In the genomic region with DNA sequence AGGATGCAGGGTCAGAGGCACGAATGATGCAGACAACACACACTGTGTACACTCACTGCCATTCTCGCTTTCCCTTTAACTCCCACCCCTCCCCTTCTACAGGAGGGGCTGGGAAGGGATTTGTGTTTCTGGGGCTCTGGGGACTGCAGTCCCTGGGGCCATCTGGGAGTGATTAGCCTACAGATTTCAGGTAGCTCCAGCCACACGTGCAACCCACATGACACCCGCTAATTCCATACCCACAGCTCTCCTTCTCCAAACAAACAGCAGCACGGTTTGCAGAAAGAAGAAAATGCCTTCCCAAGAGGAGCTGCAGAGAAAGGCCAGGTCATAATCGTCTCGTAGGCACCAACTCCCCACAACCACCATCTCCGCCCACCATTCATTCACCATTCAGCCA, we compare ENCODE assay signal across 21 cellular contexts. TPM values are rescaled to one million over a fixed set of nuclear protein-coding genes. Genes with fewer than 3 reads are reported as not detected.
DNase-seq lines count a peak whose midpoint lies in the region; ATAC-seq and TF ChIP-seq lines count a peak whose summit lies in the region.
"Had no signal": no experiment of that assay in that cellular context is flagged by ENCODE, and none has a peak within 500 bp of the region (broad histone marks: within the 10 kb centered on the region; RNA-seq: fewer than 3 reads in every experiment).

No MANE protein-coding gene starts in this region.

- no peaks in the 10 kb centered on the region for H3K36me3 ChIP-seq in colonic mucosa
- no peaks in the 10 kb centered on the region for H3K36me3 ChIP-seq in trophoblast cell (ENCODE audit: control insufficient read depth in 1 of 2, insufficient read depth in 2 of 2, low read length in 2 of 2)
- H3K36me3 ChIP-seq: left lung, upper lobe of left lung had no signal

- H2BK12ac ChIP-seq in trophoblast cell (ENCODE audit: low read length), result no peak overlapping the region

- H2AFZ ChIP-seq in trophoblast cell (ENCODE audit: insufficient read depth, low read length, poor library complexity), result no peak overlapping the region

- H3K4me1 ChIP-seq in colonic mucosa (no peaks in the 10 kb centered on the region), trophoblast cell (ENCODE audit: control insufficient read depth in 1 of 2, insufficient read depth in 2 of 2, low read length in 2 of 2) (peaks cover 3 to 9% of the 10 kb centered on the region in 2 experiments)
- H3K4me1 ChIP-seq: Caco-2, left lung had no signal

- peak overlapping the region; percentile 47 for H3K23ac ChIP-seq in trophoblast cell (ENCODE audit: low read length)

- H3K27ac ChIP-seq in colonic mucosa (no peak overlapping the region), trophoblast cell (ENCODE audit: low read depth, low read length) (no peak overlapping the region)
- H3K27ac ChIP-seq: 22Rv1, left lung, upper lobe of left lung had no signal

- H3K9me3 ChIP-seq in colonic mucosa (no peaks in the 10 kb centered on the region), trophoblast cell (ENCODE audit: insufficient read depth, low read depth, low read length) (no peaks in the 10 kb centered on the region)
- H3K9me3 ChIP-seq: Caco-2, left lung, upper lobe of left lung had no signal

- no peak for TF ChIP-seq CTCF in colonic mucosa (IDR thresholded peaks at IDR 0.05)

- no peak for ATAC-seq in HG02852 (IDR thresholded peaks at IDR 0.05; ENCODE audit: unreplicated experiment)
- ATAC-seq: stimulated activated naive CD8-positive, alpha-beta T cell treated with anti-CD3 and anti-CD28 coated beads, Interleukin-15, amount 100 ng/mL, for 72 hours had no signal

- DNase-seq in NCI-H1417 (lab: John Stamatoyannopoulos, UW) (peak; percentile 10 to 39 (median 30)), NCI-H1417 treated with DMSO at 0.1 percent for 48 hours (lab: John Stamatoyannopoulos, UW) (no peak), NCI-H2171 treated with DMSO at 0.1 percent for 48 hours (lab: John Stamatoyannopoulos, UW) (peak; percentile 56), colonic mucosa (peak; percentile 43), trophoblast cell (no peak), kidney glomerular epithelial cell (lab: John Stamatoyannopoulos, UW) (no peak)
- DNase-seq in effector CD8-positive, alpha-beta T cell (lab: John Stamatoyannopoulos, UW), result no peak
- DNase-seq: activated naive CD8-positive, alpha-beta T cell treated with anti-CD3 and anti-CD28 coated beads for 36 hours; Caco-2; EL; left lung; NCI-H446 treated with DMSO at 0.1 percent for 48 hours; stimulated activated CD4-positive, alpha-beta T cell treated with anti-CD3 and anti-CD28 coated beads, Interleukin-4, amount 100 ng/mL, for 4 hours; stimulated activated naive CD8-positive, alpha-beta T cell treated with anti-CD3 and anti-CD28 coated beads, Interleukin-15, amount 100 ng/mL, for 72 hours; SW 1271; upper lobe of left lung had no signal

- no CpG with 5 or more reads among the region's 8 CpGs for WGBS in trophoblast cell (ENCODE audit: extremely low coverage, insufficient coverage, insufficient read length)

- H3K18ac ChIP-seq in trophoblast cell (ENCODE audit: low read length), result no peak overlapping the region

- H3K9ac ChIP-seq in colonic mucosa (ENCODE audit: low read depth in 2 of 2, low read length in 2 of 2) (no peak overlapping the region), trophoblast cell (ENCODE audit: low read length) (no peak overlapping the region)

- H3K14ac ChIP-seq in trophoblast cell (ENCODE audit: low read length), result no peak overlapping the region

- H2AK5ac ChIP-seq in trophoblast cell (ENCODE audit: low read length), result no peak overlapping the region

- peaks cover 4% of the 10 kb centered on the region for H3K27me3 ChIP-seq in colonic mucosa
- peaks cover 2% of the 10 kb centered on the region for H3K27me3 ChIP-seq in trophoblast cell (ENCODE audit: insufficient read depth, low read length)

- no peaks in the 10 kb centered on the region for H3K79me1 ChIP-seq in trophoblast cell (ENCODE audit: low read length)

- H3K79me2 ChIP-seq in trophoblast cell (ENCODE audit: control insufficient read depth, insufficient read depth, low read length, poor library complexity), result no peaks in the 10 kb centered on the region

- no peak overlapping the region for H4K91ac ChIP-seq in trophoblast cell (ENCODE audit: low read depth, low read length)

- H3K4ac ChIP-seq in trophoblast cell (ENCODE audit: low read depth, low read length), result no peak overlapping the region

- H2BK120ac ChIP-seq in trophoblast cell (ENCODE audit: insufficient read depth, low read length, poor library complexity), result no peak overlapping the region

- no peak overlapping the region for H2BK5ac ChIP-seq in trophoblast cell (ENCODE audit: low read depth, low read length, poor library complexity)

- H3K4me2 ChIP-seq in trophoblast cell (ENCODE audit: low read length), result no peak overlapping the region

- H4K12ac ChIP-seq in trophoblast cell (ENCODE audit: low read depth, low read length), result no peak overlapping the region

- no peak overlapping the region for H3K4me3 ChIP-seq in colonic mucosa
- H3K4me3 ChIP-seq in trophoblast cell (ENCODE audit: low read depth, low read length), result no peak overlapping the region
- H3K4me3 ChIP-seq: left lung, smooth muscle cell had no signal

- intact Hi-C loops in colonic mucosa (cut with DNase I), result loop anchor here (5.0 to 10.0 kb wide), 2 partner anchors 137 to 639 kb away; no protein-coding TSS in a partner anchor

- no peak overlapping the region for H4K8ac ChIP-seq in trophoblast cell (ENCODE audit: low read depth, low read length)

RNA-seq across cellular contexts. Expression of a gene that starts 9.4 kb away (rescaled TPM):
- total RNA-seq in colonic mucosa, result 10 to 100 TPM; 52.3 to 74.2 TPM
- 34.9 and 36.2 TPM in 2 replicates for polyA plus RNA-seq in trophoblast cell (2013)
- total RNA-seq: activated CD8-positive, alpha-beta memory T cell treated with anti-CD3 and anti-CD28 coated beads for 36 hours; activated naive CD8-positive, alpha-beta T cell treated with anti-CD3 and anti-CD28 coated beads for 36 hours; pulmonary artery endothelial cell had no signal

Comparison
In these comparisons a context has a peak if more than half of its experiments do, and no peak if none do; other contexts are left out.
1. DNase-seq: peak in NCI-H1417 (3 of 3), NCI-H2171 treated with DMSO at 0.1 percent for 48 hours (single experiment) and colonic mucosa (single experiment); none in NCI-H1417 treated with DMSO at 0.1 percent for 48 hours (single experiment), trophoblast cell (0 of 2), effector CD8-positive, alpha-beta T cell (single experiment) and kidney glomerular epithelial cell (single experiment).